Comparison of ENCODE assay signal across 8 cellular contexts in the genomic region with DNA sequence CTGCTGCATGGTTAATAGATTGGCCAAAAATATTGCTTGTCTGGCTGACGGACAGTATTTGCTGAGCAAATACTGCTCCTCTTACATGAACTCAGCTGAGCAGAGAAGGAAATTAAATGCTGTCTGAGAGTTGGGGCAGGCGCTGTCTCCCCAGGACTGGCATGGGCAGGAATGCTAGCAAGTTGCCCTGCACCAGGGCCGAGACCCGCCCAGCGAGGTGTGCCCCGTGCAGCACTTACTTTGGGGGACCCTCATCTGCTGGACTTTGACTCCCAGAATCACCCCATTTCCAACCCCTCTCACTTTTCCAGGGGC. TPM values are rescaled to one million over a fixed set of nuclear protein-coding genes. Genes with fewer than 3 reads are reported as not detected.
DNase-seq lines count a peak whose midpoint lies in the region; ATAC-seq, FAIRE-seq and TF ChIP-seq lines count a peak whose summit lies in the region.

No MANE protein-coding gene starts in this region.

- TF ChIP-seq CTCF in SU-DHL-6 (IDR thresholded peaks at IDR 0.05; ENCODE audit: insufficient read depth, low read length, poor library complexity, severe bottlenecking) (no peak), fibroblast of villous mesenchyme (IDR thresholded peaks at IDR 0.05; ENCODE audit: insufficient read depth, low read depth, low read length) (no peak)

- H3K79me2 ChIP-seq in GM23248 (ENCODE audit: insufficient read depth) (peaks cover 57% of the 10 kb centered on the region), SU-DHL-6 (ENCODE audit: insufficient read depth, low read length) (no peaks in the 10 kb centered on the region)

- H4K20me1 ChIP-seq in GM23248 (ENCODE audit: insufficient read depth) (0 out of 2 replicates have a peak, but pooled peaks cover 4% of the 10 kb centered on the region), SU-DHL-6 (ENCODE audit: low read depth, low read length) (peaks cover 10% of the 10 kb centered on the region; the same call in 1 of the 2 replicates)

- in situ Hi-C loops in GM23248 (cut with MboI), result no loop called here

- H3K9ac ChIP-seq in GM23248 (peak overlapping the region; percentile 77), SU-DHL-6 (ENCODE audit: low read length) (peak overlapping the region; percentile 6; the same call in 1 of the 2 replicates)

- H3K9me2 ChIP-seq in GM23248 (ENCODE audit: insufficient read depth), result no peaks in the 10 kb centered on the region
- H3K9me2 ChIP-seq in SU-DHL-6 (replicated peaks; ENCODE audit: insufficient read depth, low read length), result no peaks in the 10 kb centered on the region

- H3K4me2 ChIP-seq in GM23248 (ENCODE audit: unreplicated experiment) (peak overlapping the region; percentile 86), SU-DHL-6 (ENCODE audit: low read depth, low read length, poor library complexity, severe bottlenecking) (peak overlapping the region; percentile 53)

- H3K4me1 ChIP-seq in GM23248 (ENCODE audit: insufficient read depth), result peaks cover 4% of the 10 kb centered on the region; the same call in 1 of the 2 replicates

- FAIRE-seq in GM19239 (lab: Jason Lieb, UNC), result no peak

- H3K36me3 ChIP-seq in GM23248 (ENCODE audit: low read depth), result no peaks in the 10 kb centered on the region
- H3K36me3 ChIP-seq in SU-DHL-6 (ENCODE audit: low read length), result no peaks in the 10 kb centered on the region

- 34 to 44% methylated on average over 6 of the region's 6 CpGs for WGBS in GM23248 (ENCODE audit: low coverage in 1 of 2, low lambda C conversion rate in 2 of 2, missing lambda C conversion rate in 2 of 2), 2 experiments

- H3K9me3 ChIP-seq in GM23248 (ENCODE audit: low read depth) (no peaks in the 10 kb centered on the region), SU-DHL-6 (ENCODE audit: insufficient read depth, low read length) (no peaks in the 10 kb centered on the region)

- no peak for ATAC-seq in GM19395 (IDR thresholded peaks at IDR 0.05; ENCODE audit: unreplicated experiment)

- H3K27ac ChIP-seq in GM23248 (no peak overlapping the region), SU-DHL-6 (ENCODE audit: low read depth, low read length) (no peak overlapping the region)

- no peak overlapping the region for H2AFZ ChIP-seq in GM23248
- no peak overlapping the region for H2AFZ ChIP-seq in SU-DHL-6 (ENCODE audit: low read depth, low read length, severe bottlenecking)

- H3F3A ChIP-seq in GM23248 (ENCODE audit: insufficient read depth), result no peaks in the 10 kb centered on the region
- no peaks in the 10 kb centered on the region for H3F3A ChIP-seq in SU-DHL-6 (ENCODE audit: insufficient read depth)

- H3K27me3 ChIP-seq in GM23248 (replicated peaks; ENCODE audit: insufficient read depth) (no peaks in the 10 kb centered on the region), SU-DHL-6 (ENCODE audit: low read length) (no peaks in the 10 kb centered on the region)

- no peak for DNase-seq in GM23248
- no peak for DNase-seq in fibroblast of villous mesenchyme (ENCODE audit: low read depth)
- DNase-seq in skeletal muscle cell (ENCODE audit: low read depth), result no peak
- DNase-seq in GM19240 (ENCODE audit: insufficient read length, low spot score), result no peak
- no peak for DNase-seq in GM19239 (ENCODE audit: insufficient read length, low spot score)
- DNase-seq in hippocampal formation (lab: John Stamatoyannopoulos, UW), result no peak

- H3K4me3 ChIP-seq in GM23248 (peak overlapping the region; percentile 78), SU-DHL-6 (ENCODE audit: insufficient read depth, low read length, poor library complexity, severe bottlenecking) (no peak overlapping the region), fibroblast of villous mesenchyme (ENCODE audit: low read depth, low read length) (peak overlapping the region; percentile 69), skeletal muscle cell (ENCODE audit: low read depth, low read length) (peak overlapping the region; percentile 72)

RNA-seq across cellular contexts. Expression of gene FBRSL1, which starts 1.4 kb away (rescaled TPM):
- 3.7 and 4.6 TPM in 2 replicates for total RNA-seq in GM23248 (2014; rRNA removed; shearing (Covaris generic))
- 0.63 and 0.86 TPM in 2 replicates for polyA plus RNA-seq in GM23248 (2016; fragmentation: Nextera tagmentation; extraction: Ambion mirVana)
- 3.9 and 42.5 TPM in 2 replicates for total RNA-seq in fibroblast of villous mesenchyme
